16 cellular contexts compared by ENCODE assay signal in the genomic region with DNA sequence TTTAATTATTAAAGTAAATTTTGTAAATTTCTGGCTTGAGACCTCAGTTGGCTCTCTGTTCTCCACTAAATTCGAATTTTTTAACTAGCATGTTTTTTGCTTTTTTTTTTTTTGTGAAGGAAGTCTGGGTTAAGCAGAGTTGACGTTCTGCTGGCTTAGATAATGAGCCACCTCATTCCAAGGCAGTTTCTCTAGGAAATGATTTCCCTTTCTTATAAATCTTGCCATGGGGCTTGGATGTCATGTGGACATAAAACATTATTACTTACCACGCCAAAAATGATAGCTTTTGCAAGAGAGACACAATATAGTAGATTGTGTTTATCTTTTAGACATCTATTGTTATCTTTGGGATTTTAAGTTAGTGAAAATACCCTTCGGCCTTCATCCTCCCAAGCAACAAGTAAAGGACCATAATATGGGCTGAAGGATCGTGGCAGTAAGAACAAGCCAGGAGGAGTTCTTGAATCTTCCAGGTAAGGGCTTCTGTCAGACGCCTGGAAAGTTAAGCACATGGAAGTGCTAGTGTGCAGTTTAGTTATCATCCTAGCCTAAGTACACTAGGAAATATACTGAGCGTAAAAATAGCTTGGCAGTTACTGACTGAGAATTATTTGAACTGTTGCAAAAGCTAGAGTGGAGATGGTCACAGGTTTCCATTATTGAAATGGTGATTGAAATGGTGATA. TPM values are rescaled to one million over a fixed set of nuclear protein-coding genes. Genes with fewer than 3 reads are reported as not detected.
A peak's percentile ranks its signal among the peaks of the same experiment; 100 is the strongest.
DNase-seq lines count a peak whose midpoint lies in the region; ATAC-seq, FAIRE-seq and TF ChIP-seq lines count a peak whose summit lies in the region.
"Had no signal": no experiment of that assay in that cellular context is flagged by ENCODE, and none has a peak within 500 bp of the region (broad histone marks: within the 10 kb centered on the region; RNA-seq: fewer than 3 reads in every experiment).

No MANE protein-coding gene starts in this region.

- POLR2A ChIA-PET in IMR-90 (lab: Charles Lee; ENCODE audit: unreplicated experiment) = no interaction called here

- H4K91ac ChIP-seq in IMR-90 (ENCODE audit: insufficient read depth, low read depth, low read length) (no peak overlapping the region), neuronal stem cell (ENCODE audit: low read depth, low read length, poor library complexity) (no peak overlapping the region)

- H3K56ac ChIP-seq in IMR-90 (ENCODE audit: extremely low read depth, insufficient read depth, low read length) = no peak overlapping the region

- H2BK120ac ChIP-seq in IMR-90 (ENCODE audit: low read depth, low read length) (no peak overlapping the region), neuronal stem cell (ENCODE audit: low read depth, low read length) (no peak overlapping the region)

- no peak overlapping the region for H2AK9ac ChIP-seq in IMR-90 (replicated peaks; ENCODE audit: low read depth, low read length, poor library complexity)

- ATAC-seq in IMR-90 (ENCODE audit: low read depth) (no peak), SK-N-SH treated with all-trans-retinoic acid at 6 μM for 48 hours (peak; percentile 19), pancreas (no peak)
- ATAC-seq: CD8-positive, alpha-beta T cell had no signal

- H3K4ac ChIP-seq in IMR-90 (ENCODE audit: low read depth, low read length) (no peak overlapping the region), neuronal stem cell (ENCODE audit: low read length) (no peak overlapping the region)

- no peak overlapping the region for H2BK20ac ChIP-seq in IMR-90 (ENCODE audit: low read depth, low read length)

- H3K14ac ChIP-seq in IMR-90 (replicated peaks; ENCODE audit: low read depth, low read length) = no peak overlapping the region
- no peak overlapping the region for H3K14ac ChIP-seq in neuronal stem cell (ENCODE audit: low read length)

- no peaks in the 10 kb centered on the region for H3K79me1 ChIP-seq in IMR-90 (ENCODE audit: low read depth in 1 of 2, low read length in 2 of 2)
- H3K79me1 ChIP-seq in neuronal stem cell (ENCODE audit: low read depth, low read length) = no peaks in the 10 kb centered on the region

- H3K18ac ChIP-seq in IMR-90 (ENCODE audit: low read depth, low read length) (no peak overlapping the region), neuronal stem cell (ENCODE audit: low read length) (no peak overlapping the region)

- BruUV-seq in IMR-90 (replicated peaks; lab: Mats Ljungman, UMichigan) = no TSS peak

- H4K5ac ChIP-seq in IMR-90 (ENCODE audit: low read depth, low read length) = no peak overlapping the region

- H3K4me3 ChIP-seq in IMR-90 (ENCODE audit: insufficient read depth, low read depth, low read length) (no peak overlapping the region), fibroblast of lung (replicated peaks in 1 of 4; ENCODE audit: control extremely low read depth in 1 of 4, insufficient read depth in 1 of 4, low read depth in 3 of 4, low read length in 4 of 4) (no peak overlapping the region), neuronal stem cell (ENCODE audit: low read length in 2 of 2) (no peak overlapping the region), HAP-1 (no peak overlapping the region), pancreas (no peak overlapping the region)

- in situ Hi-C loops in IMR-90 (cut with MboI; ENCODE audit: low sequenced_read_pairs) = no loop called here
- in situ Hi-C loops in HAP-1 (cut with MboI; ENCODE audit: low sequenced_read_pairs) = no loop called here

- TF ChIP-seq RAD21 in IMR-90 (IDR thresholded peaks at IDR 0.05; ENCODE audit: low read length) = no peak

- CTCF ChIA-PET in IMR-90 (lab: Yijun Ruan, JAX) = no interaction called here

- H3K9me3 ChIP-seq in IMR-90 (ENCODE audit: control insufficient read depth, insufficient read depth, low read length) = no peaks in the 10 kb centered on the region
- no peaks in the 10 kb centered on the region for H3K9me3 ChIP-seq in fibroblast of lung (ENCODE audit: control insufficient read depth, insufficient read depth, low read depth, low read length)
- H3K9me3 ChIP-seq in neuronal stem cell (replicated peaks in 1 of 2; ENCODE audit: control insufficient read depth in 2 of 2, insufficient read depth in 1 of 2, low read depth in 1 of 2, low read length in 2 of 2) = no peaks in the 10 kb centered on the region
- H3K9me3 ChIP-seq in HAP-1 = no peaks in the 10 kb centered on the region
- H3K9me3 ChIP-seq in pancreas = no peaks in the 10 kb centered on the region
- H3K9me3 ChIP-seq: Caco-2 had no signal

- H2AK5ac ChIP-seq in IMR-90 (ENCODE audit: low read depth, low read length) = no peak overlapping the region
- H2AK5ac ChIP-seq in neuronal stem cell (ENCODE audit: low read depth, low read length) = no peak overlapping the region

- no peak overlapping the region for H2AFZ ChIP-seq in IMR-90 (replicated peaks; ENCODE audit: low read length, poor library complexity)
- no peak overlapping the region for H2AFZ ChIP-seq in fibroblast of lung (ENCODE audit: low read length)
- H2AFZ ChIP-seq in neuronal stem cell (ENCODE audit: low read length) = peak overlapping the region; percentile 2

- H4K8ac ChIP-seq in IMR-90 (ENCODE audit: low read depth in 2 of 2, low read length in 2 of 2) = no peak overlapping the region
- no peak overlapping the region for H4K8ac ChIP-seq in neuronal stem cell (ENCODE audit: low read depth, low read length)

- H2BK15ac ChIP-seq in IMR-90 (ENCODE audit: low read depth, low read length) (no peak overlapping the region), neuronal stem cell (ENCODE audit: low read length) (no peak overlapping the region)

- H3K36me3 ChIP-seq in IMR-90 (ENCODE audit: control insufficient read depth, insufficient read depth, low read length) (no peaks in the 10 kb centered on the region), fibroblast of lung (ENCODE audit: control insufficient read depth, insufficient read depth, low read length) (no peaks in the 10 kb centered on the region), neuronal stem cell (replicated peaks in 1 of 2; ENCODE audit: control insufficient read depth in 2 of 2, insufficient read depth in 2 of 2, low read length in 2 of 2) (no peaks in the 10 kb centered on the region), HAP-1 (replicated peaks) (no peaks in the 10 kb centered on the region), pancreas (no peaks in the 10 kb centered on the region)

- WGBS in IMR-90 (ENCODE audit: extremely low coverage in 2 of 2, insufficient read length in 1 of 2), 2 experiments = no CpG with 5 or more reads among the region's 7 CpGs
- no CpG with 5 or more reads among the region's 7 CpGs for WGBS in neuronal stem cell (ENCODE audit: extremely low coverage in 2 of 2, insufficient read length in 2 of 2, insufficient replicate concordance in 1 of 2), 2 donors
- 67 to 75% methylated on average over 7 of the region's 7 CpGs for WGBS in pancreas, 2 donors

- no peak overlapping the region for H3K4me2 ChIP-seq in IMR-90 (ENCODE audit: low read depth, low read length)
- H3K4me2 ChIP-seq in fibroblast of lung (ENCODE audit: extremely low read depth, insufficient read depth, low read length) = peak overlapping the region; percentile 4
- H3K4me2 ChIP-seq in neuronal stem cell (ENCODE audit: insufficient read depth, low read length, poor library complexity, severe bottlenecking) = no peak overlapping the region

- H3K27me3 ChIP-seq in IMR-90 (ENCODE audit: control insufficient read depth, insufficient read depth, low read length) (no peaks in the 10 kb centered on the region), fibroblast of lung (ENCODE audit: control insufficient read depth, insufficient read depth, low read length) (no peaks in the 10 kb centered on the region), neuronal stem cell (ENCODE audit: control insufficient read depth in 3 of 3, insufficient read depth in 3 of 3, low read depth in 1 of 3, low read length in 3 of 3) (no peaks in the 10 kb centered on the region), HAP-1 (ENCODE audit: low read depth) (no peaks in the 10 kb centered on the region), pancreas (no peaks in the 10 kb centered on the region)

- no peak overlapping the region for H3K9ac ChIP-seq in IMR-90 (ENCODE audit: low read depth, low read length)
- H3K9ac ChIP-seq in fibroblast of lung (ENCODE audit: insufficient read depth, low read length) = no peak overlapping the region
- H3K9ac ChIP-seq in neuronal stem cell (ENCODE audit: low read depth, low read length, poor library complexity) = no peak overlapping the region

- no peaks in the 10 kb centered on the region for H3K9me1 ChIP-seq in IMR-90 (ENCODE audit: insufficient read depth, low read length)

- dilution Hi-C loops in IMR-90 (cut with HindIII; ENCODE audit: low sequenced_read_pairs, unreplicated experiment) = no loop called here

- H2BK5ac ChIP-seq in IMR-90 (ENCODE audit: low read depth, low read length, poor library complexity, severe bottlenecking) (no peak overlapping the region), neuronal stem cell (ENCODE audit: low read length) (no peak overlapping the region)

- no peaks in the 10 kb centered on the region for H4K20me1 ChIP-seq in IMR-90 (ENCODE audit: insufficient read depth, low read length)
- no peaks in the 10 kb centered on the region for H4K20me1 ChIP-seq in fibroblast of lung (ENCODE audit: control insufficient read depth, extremely low read depth, insufficient read depth, low read length)

- no peak for FAIRE-seq in pancreas (lab: Jason Lieb, UNC)
- FAIRE-seq: A204.1, GM19239, H1 had no signal

- H3K4me1 ChIP-seq in IMR-90 (ENCODE audit: control insufficient read depth, insufficient read depth, low read length) (peaks cover 5% of the 10 kb centered on the region), fibroblast of lung (ENCODE audit: control insufficient read depth, extremely low read depth, insufficient read depth, low read length) (peaks cover 5% of the 10 kb centered on the region), neuronal stem cell (ENCODE audit: control insufficient read depth in 2 of 2, insufficient read depth in 1 of 2, low read depth in 1 of 2, low read length in 2 of 2) (peaks cover 0 to 10% of the 10 kb centered on the region in 2 donors), HAP-1 (peaks cover 3% of the 10 kb centered on the region; the same call in 1 of the 2 replicates), pancreas (no peaks in the 10 kb centered on the region)

- intact Hi-C loops in IMR-90 (cut with micrococcal nuclease) (no loop called here), pancreas (cut with DNase I) (no loop called here)

- H3K23ac ChIP-seq in IMR-90 (ENCODE audit: low read depth, low read length) (no peak overlapping the region), neuronal stem cell (ENCODE audit: low read depth, low read length, poor library complexity) (no peak overlapping the region)

- no peak for TF ChIP-seq POLR2A in IMR-90 (IDR thresholded peaks at IDR 0.05; ENCODE audit: low read depth, low read length)

- no peak overlapping the region for H2BK12ac ChIP-seq in neuronal stem cell (ENCODE audit: low read length)

- no peak overlapping the region for H3K27ac ChIP-seq in IMR-90 (ENCODE audit: insufficient read depth, low read length)
- no peak overlapping the region for H3K27ac ChIP-seq in fibroblast of lung (ENCODE audit: insufficient read depth, low read length)
- H3K27ac ChIP-seq in neuronal stem cell (replicated peaks; ENCODE audit: low read length) = no peak overlapping the region
- H3K27ac ChIP-seq in pancreas = no peak overlapping the region

- H3K79me2 ChIP-seq in fibroblast of lung (ENCODE audit: control insufficient read depth, insufficient read depth, low read length) = peaks cover 6% of the 10 kb centered on the region

- DNase-seq in IMR-90 (peak; percentile 11), fibroblast of lung (ENCODE audit: low read depth in 2 of 2) (no peak), neuronal stem cell (ENCODE audit: low spot score) (no peak), HAP-1 (ENCODE audit: low spot score in 2 of 2) (no peak), NCI-H146 (lab: John Stamatoyannopoulos, UW) (no peak), pancreas (no peak)
- DNase-seq in activated CD4-positive, alpha-beta T cell treated with anti-CD3 and anti-CD28 coated beads, Interleukin-2, amount 50 U/mL, for 48 hours = no peak
- DNase-seq: Caco-2; CD8-positive, alpha-beta T cell; DMS53; GF-D8; HCEC 1CT had no signal

- TF ChIP-seq CTCF in IMR-90 (conservative IDR thresholded peaks at IDR 0.05; ENCODE audit: low read depth, low read length) (no peak), fibroblast of lung (conservative IDR thresholded peaks at IDR 0.05 in 1 of 2, IDR thresholded peaks at IDR 0.05 in 1 of 2; ENCODE audit: low read depth in 1 of 2, low read length in 2 of 2) (no peak), pancreas (IDR thresholded peaks at IDR 0.05) (no peak)

RNA-seq across cellular contexts. Expression of gene ADGRG6, which starts 30.7 kb away (rescaled TPM):
- 20.3 and 22.5 TPM in 2 replicates for total RNA-seq in IMR-90 (2012; rRNA removed)
- 8.1 and 10.0 TPM in 2 replicates for polyA plus RNA-seq in IMR-90 (2012; rRNA removed)
- polyA plus RNA-seq in IMR-90 (2012; cell fraction: cytosol; rRNA removed) = 2.0 and 2.2 TPM in 2 replicates
- polyA plus RNA-seq in IMR-90 (2012; cell fraction: nucleus; rRNA removed; ENCODE audit: low replicate concordance) = 3.2 and 16.3 TPM in 2 replicates
- total RNA-seq in fibroblast of lung = 30.0 and 49.9 TPM in 2 replicates
- 23.4 and 67.2 TPM in 2 replicates for polyA plus RNA-seq in fibroblast of lung
- polyA plus RNA-seq in fibroblast of lung (2012) = 10.2 and 29.9 TPM in 2 replicates
- 25.1 and 56.7 TPM in 2 replicates for polyA minus RNA-seq in fibroblast of lung (ENCODE audit: low replicate concordance)
- 0.47 TPM for polyA plus RNA-seq in neuronal stem cell (2013, experiment 1 of 2)
- 0.40 TPM for polyA plus RNA-seq in neuronal stem cell (2013, experiment 2 of 2)
- 10 to 100 TPM in 1 of 6 donors, 1 to 10 TPM in 5; 2.2 to 10.7 (median 5.4) TPM for total RNA-seq in pancreas
- 1 to 10 TPM; 1.6 to 3.3 TPM for polyA plus RNA-seq in pancreas
